Comparison of ENCODE assay signal across 1 cellular context in genomic region chr6:157982580-157983438, GRCh38.
A peak's percentile ranks its signal among the peaks of the same experiment; 100 is the strongest.
TF ChIP-seq lines count a peak whose summit lies in the region.

No MANE protein-coding gene starts in this region.

TF ChIP-seq in HEK293, 187 proteins besides CTCF, POLR2A, EP300 and RAD21 (continued from another document):
- no peak for TF ChIP-seq ZNF76 (tag by site-specific recombination; IDR thresholded peaks at IDR 0.05; ENCODE audit: borderline replicate concordance, low read depth)
- no peak for TF ChIP-seq ATF2 (tag by site-specific recombination; IDR thresholded peaks at IDR 0.05; ENCODE audit: low read depth)
- no peak for TF ChIP-seq ZNF785 (tag by site-specific recombination; IDR thresholded peaks at IDR 0.05)
- peak; percentile 32 for TF ChIP-seq SETDB1 (IDR thresholded peaks at IDR 0.05; ENCODE audit: insufficient read length, low read length)
- TF ChIP-seq ZNF600 (tag by site-specific recombination; IDR thresholded peaks at IDR 0.05): no peak
- TF ChIP-seq ZNF837 (tag by site-specific recombination; IDR thresholded peaks at IDR 0.05): no peak
- TF ChIP-seq SALL2 (tag by site-specific recombination; IDR thresholded peaks at IDR 0.05; ENCODE audit: borderline replicate concordance): no peak
- no peak for TF ChIP-seq ZNF558 (tag by site-specific recombination; IDR thresholded peaks at IDR 0.05)
- TF ChIP-seq ZNF335 (tag by site-specific recombination; conservative IDR thresholded peaks at IDR 0.05): 0 out of 2 replicates have a peak, but pooled peaks have one; percentile 2
- TF ChIP-seq SP2 (tag by site-specific recombination; IDR thresholded peaks at IDR 0.05): no peak
- TF ChIP-seq TRIM28 (IDR thresholded peaks at IDR 0.05; ENCODE audit: borderline replicate concordance, low read length): peak; percentile 45; the same call in 1 of the 2 replicates
- no peak for TF ChIP-seq ZNF48 (tag by site-specific recombination; IDR thresholded peaks at IDR 0.05)
- TF ChIP-seq ZNF292 (tag by site-specific recombination; IDR thresholded peaks at IDR 0.05; ENCODE audit: borderline replicate concordance, low read depth): no peak
- TF ChIP-seq TSHZ1 (tag by site-specific recombination; IDR thresholded peaks at IDR 0.05; ENCODE audit: borderline replicate concordance): no peak
- no peak for TF ChIP-seq MEIS1 (CRISPR knock-in tag; IDR thresholded peaks at IDR 0.05; ENCODE audit: borderline replicate concordance)
- no peak for TF ChIP-seq ZNF155 (tag by site-specific recombination; IDR thresholded peaks at IDR 0.05)
- TF ChIP-seq ZNF394 (tag by site-specific recombination; IDR thresholded peaks at IDR 0.05; ENCODE audit: borderline replicate concordance): peak; percentile 22; the same call in 1 of the 2 replicates
- TF ChIP-seq ZNF639 (tag by site-specific recombination; IDR thresholded peaks at IDR 0.05): peak; percentile 41; the same call in 1 of the 2 replicates
- TF ChIP-seq ZNF610 (tag by site-specific recombination; IDR thresholded peaks at IDR 0.05; ENCODE audit: borderline replicate concordance): no peak
- no peak for TF ChIP-seq ZNF132 (tag by site-specific recombination; IDR thresholded peaks at IDR 0.05; ENCODE audit: borderline replicate concordance)
- TF ChIP-seq OSR2 (tag by site-specific recombination; IDR thresholded peaks at IDR 0.05): no peak
- TF ChIP-seq ZNF530 (tag by site-specific recombination; IDR thresholded peaks at IDR 0.05; ENCODE audit: low read depth): no peak
- no peak for TF ChIP-seq ZNF341 (tag by site-specific recombination; IDR thresholded peaks at IDR 0.05; ENCODE audit: low read depth)
- TF ChIP-seq ZFHX2 (tag by site-specific recombination; conservative IDR thresholded peaks at IDR 0.05): no peak
- no peak for TF ChIP-seq ZSCAN23 (tag by site-specific recombination; IDR thresholded peaks at IDR 0.05)
